1 cellular context compared by ENCODE assay signal in the genomic region with DNA sequence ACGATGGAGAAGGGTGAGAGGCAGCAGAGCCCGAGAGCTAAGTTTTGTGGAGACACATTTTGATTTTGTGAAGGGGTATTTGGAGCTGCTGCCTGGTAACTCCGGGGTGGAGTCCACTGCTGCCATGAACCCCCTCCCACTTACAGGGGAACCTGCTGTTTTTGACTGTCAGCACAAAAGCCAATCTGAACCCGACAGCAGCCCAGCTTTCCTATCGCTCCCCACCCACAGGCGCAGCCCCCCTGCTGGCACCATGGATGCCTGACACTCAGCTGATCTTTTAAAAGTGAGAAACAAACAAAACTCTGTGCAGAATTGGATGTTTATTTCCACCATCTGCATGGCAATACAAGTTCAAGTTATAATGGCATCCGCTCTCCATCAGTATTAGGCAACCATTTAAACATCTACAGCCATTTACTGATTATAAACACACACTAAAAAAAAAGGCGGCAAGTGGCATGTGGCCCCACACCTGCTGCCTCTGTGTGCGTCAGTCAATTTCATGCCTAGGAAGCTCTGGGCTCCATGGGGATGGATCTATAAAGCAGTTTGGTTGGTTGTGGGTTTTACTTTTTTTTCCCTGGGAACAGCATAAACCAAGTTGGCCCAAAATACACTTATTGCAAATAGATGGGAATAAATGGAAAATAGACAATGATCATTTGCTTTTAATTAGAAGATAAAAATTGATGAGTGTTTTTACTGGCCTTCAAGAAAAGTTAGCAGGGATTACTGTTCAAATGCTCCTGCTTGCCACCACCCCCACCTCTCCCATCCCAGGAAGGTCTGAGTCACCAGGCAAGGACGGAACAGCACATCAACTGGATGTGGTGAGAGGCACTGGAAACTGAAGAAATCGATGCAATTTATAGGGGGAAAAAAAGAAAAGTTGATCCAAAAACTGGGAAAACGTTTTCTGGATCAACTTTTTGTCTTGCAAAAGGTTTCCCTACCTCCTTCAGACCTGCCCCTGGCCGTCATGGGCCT.
TF ChIP-seq lines count a peak whose summit lies in the region.

No MANE protein-coding gene starts in this region.

TF ChIP-seq in K562, 482 proteins besides CTCF, POLR2A, EP300 and RAD21 (continued from another document):
- TF ChIP-seq ZNF354B (CRISPR knock-in tag; IDR thresholded peaks at IDR 0.05) (no peak), MCM3 (IDR thresholded peaks at IDR 0.05) (no peak), ZNF316 (IDR thresholded peaks at IDR 0.05) (peak; percentile 30; the same call in 1 of the 2 replicates), RBM22 (IDR thresholded peaks at IDR 0.05; ENCODE audit: low read depth, low read length, poor library complexity, severe bottlenecking) (no peak)
- TF ChIP-seq, protein P1, sequence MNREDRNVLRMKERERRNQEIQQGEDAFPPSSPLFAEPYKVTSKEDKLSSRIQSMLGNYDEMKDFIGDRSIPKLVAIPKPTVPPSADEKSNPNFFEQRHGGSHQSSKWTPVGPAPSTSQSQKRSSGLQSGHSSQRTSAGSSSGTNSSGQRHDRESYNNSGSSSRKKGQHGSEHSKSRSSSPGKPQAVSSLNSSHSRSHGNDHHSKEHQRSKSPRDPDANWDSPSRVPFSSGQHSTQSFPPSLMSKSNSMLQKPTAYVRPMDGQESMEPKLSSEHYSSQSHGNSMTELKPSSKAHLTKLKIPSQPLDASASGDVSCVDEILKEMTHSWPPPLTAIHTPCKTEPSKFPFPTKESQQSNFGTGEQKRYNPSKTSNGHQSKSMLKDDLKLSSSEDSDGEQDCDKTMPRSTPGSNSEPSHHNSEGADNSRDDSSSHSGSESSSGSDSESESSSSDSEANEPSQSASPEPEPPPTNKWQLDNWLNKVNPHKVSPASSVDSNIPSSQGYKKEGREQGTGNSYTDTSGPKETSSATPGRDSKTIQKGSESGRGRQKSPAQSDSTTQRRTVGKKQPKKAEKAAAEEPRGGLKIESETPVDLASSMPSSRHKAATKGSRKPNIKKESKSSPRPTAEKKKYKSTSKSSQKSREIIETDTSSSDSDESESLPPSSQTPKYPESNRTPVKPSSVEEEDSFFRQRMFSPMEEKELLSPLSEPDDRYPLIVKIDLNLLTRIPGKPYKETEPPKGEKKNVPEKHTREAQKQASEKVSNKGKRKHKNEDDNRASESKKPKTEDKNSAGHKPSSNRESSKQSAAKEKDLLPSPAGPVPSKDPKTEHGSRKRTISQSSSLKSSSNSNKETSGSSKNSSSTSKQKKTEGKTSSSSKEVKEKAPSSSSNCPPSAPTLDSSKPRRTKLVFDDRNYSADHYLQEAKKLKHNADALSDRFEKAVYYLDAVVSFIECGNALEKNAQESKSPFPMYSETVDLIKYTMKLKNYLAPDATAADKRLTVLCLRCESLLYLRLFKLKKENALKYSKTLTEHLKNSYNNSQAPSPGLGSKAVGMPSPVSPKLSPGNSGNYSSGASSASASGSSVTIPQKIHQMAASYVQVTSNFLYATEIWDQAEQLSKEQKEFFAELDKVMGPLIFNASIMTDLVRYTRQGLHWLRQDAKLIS (CRISPR knock-in tag; IDR thresholded peaks at IDR 0.05) = no peak
- TF ChIP-seq, protein P2, sequence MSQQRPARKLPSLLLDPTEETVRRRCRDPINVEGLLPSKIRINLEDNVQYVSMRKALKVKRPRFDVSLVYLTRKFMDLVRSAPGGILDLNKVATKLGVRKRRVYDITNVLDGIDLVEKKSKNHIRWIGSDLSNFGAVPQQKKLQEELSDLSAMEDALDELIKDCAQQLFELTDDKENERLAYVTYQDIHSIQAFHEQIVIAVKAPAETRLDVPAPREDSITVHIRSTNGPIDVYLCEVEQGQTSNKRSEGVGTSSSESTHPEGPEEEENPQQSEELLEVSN (IDR thresholded peaks at IDR 0.05; ENCODE audit: borderline replicate concordance in 1 of 2, extremely low read depth in 1 of 2, insufficient read depth in 1 of 2, insufficient read length in 1 of 2, low read depth in 1 of 2, low read length in 1 of 2, poor library complexity in 1 of 2, severe bottlenecking in 1 of 2) = peak in 1 of 2 experiments; percentile 55
- TF ChIP-seq, protein P3, sequence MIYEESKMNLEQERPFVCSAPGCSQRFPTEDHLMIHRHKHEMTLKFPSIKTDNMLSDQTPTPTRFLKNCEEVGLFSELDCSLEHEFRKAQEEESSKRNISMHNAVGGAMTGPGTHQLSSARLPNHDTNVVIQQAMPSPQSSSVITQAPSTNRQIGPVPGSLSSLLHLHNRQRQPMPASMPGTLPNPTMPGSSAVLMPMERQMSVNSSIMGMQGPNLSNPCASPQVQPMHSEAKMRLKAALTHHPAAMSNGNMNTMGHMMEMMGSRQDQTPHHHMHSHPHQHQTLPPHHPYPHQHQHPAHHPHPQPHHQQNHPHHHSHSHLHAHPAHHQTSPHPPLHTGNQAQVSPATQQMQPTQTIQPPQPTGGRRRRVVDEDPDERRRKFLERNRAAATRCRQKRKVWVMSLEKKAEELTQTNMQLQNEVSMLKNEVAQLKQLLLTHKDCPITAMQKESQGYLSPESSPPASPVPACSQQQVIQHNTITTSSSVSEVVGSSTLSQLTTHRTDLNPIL (CRISPR knock-in tag; IDR thresholded peaks at IDR 0.05) = no peak
